Comparison of ENCODE assay signal across 13 cellular contexts in the genomic region with DNA sequence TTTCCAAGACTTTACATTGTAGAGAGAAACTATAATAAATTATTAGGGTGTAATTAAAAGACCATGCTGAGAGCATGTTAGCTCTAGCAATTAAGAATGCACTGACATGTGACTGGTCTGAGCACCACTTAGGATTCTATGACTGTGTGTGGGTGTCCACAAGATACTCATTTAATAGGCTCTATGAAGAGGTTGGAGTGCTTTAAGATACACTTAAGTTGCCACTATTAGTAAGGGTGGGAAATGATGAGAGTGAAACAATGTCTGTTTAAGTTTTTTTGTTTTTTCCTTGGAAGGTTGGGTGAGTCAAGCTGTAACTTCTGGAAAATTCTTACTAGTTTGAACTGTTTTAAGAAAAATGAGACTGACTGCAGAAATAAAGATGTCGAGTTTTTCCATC. TPM values are rescaled to one million over a fixed set of nuclear protein-coding genes. Genes with fewer than 3 reads are reported as not detected.
A peak's percentile ranks its signal among the peaks of the same experiment; 100 is the strongest.
DNase-seq lines count a peak whose midpoint lies in the region; ATAC-seq, FAIRE-seq and TF ChIP-seq lines count a peak whose summit lies in the region.
"Had no signal": no experiment of that assay in that cellular context is flagged by ENCODE, and none has a peak within 500 bp of the region (broad histone marks: within the 10 kb centered on the region; RNA-seq: fewer than 3 reads in every experiment).

No MANE protein-coding gene starts in this region.

- DNase-seq in EL (peak; percentile 31), astrocyte (ENCODE audit: low read depth) (peak; percentile 63), left ventricle myocardium superior (no peak), H7 (no peak), C1 segment of cervical spinal cord (lab: John Stamatoyannopoulos, UW) (no peak), NCI-H1930 (lab: John Stamatoyannopoulos, UW) (no peak), NCI-H69 (lab: John Stamatoyannopoulos, UW) (no peak)
- DNase-seq: activated CD8-positive, alpha-beta memory T cell treated with anti-CD3 and anti-CD28 coated beads, Interleukin-2, amount 10 ng/mL, durations not matched to agents 7 days and 5 days; activated naive CD8-positive, alpha-beta T cell treated with anti-CD3 and anti-CD28 coated beads, Interleukin-2, amount 10 ng/mL, durations not matched to agents 7 days and 5 days; BE2C; GF-D8; naive B cell had no signal

- H3K36me3 Mint-ChIP-seq in astrocyte (ENCODE audit: low read depth, unreplicated experiment), result no peaks in the 10 kb centered on the region
- H3K36me3 Mint-ChIP-seq: activated CD8-positive, alpha-beta memory T cell treated with anti-CD3 and anti-CD28 coated beads, Interleukin-2, amount 10 ng/mL, durations not matched to agents 7 days and 5 days; activated naive CD8-positive, alpha-beta T cell treated with anti-CD3 and anti-CD28 coated beads, Interleukin-2, amount 10 ng/mL, durations not matched to agents 7 days and 5 days had no signal

- no peak for FAIRE-seq in astrocyte (lab: Jason Lieb, UNC)

- H3K4me1 Mint-ChIP-seq in astrocyte (ENCODE audit: low read depth, unreplicated experiment), result peaks cover 54% of the 10 kb centered on the region
- H3K4me1 Mint-ChIP-seq: activated CD8-positive, alpha-beta memory T cell treated with anti-CD3 and anti-CD28 coated beads, Interleukin-2, amount 10 ng/mL, durations not matched to agents 7 days and 5 days; activated naive CD8-positive, alpha-beta T cell treated with anti-CD3 and anti-CD28 coated beads, Interleukin-2, amount 10 ng/mL, durations not matched to agents 7 days and 5 days; naive B cell had no signal

- H3K79me2 ChIP-seq in astrocyte (ENCODE audit: insufficient read depth, low read length), result peaks cover 32% of the 10 kb centered on the region

- no peak for TF ChIP-seq CTCF in astrocyte (IDR thresholded peaks at IDR 0.05; ENCODE audit: insufficient read depth, low read depth, low read length)

- H4K20me1 ChIP-seq in astrocyte (ENCODE audit: insufficient read depth, low read length), result no peaks in the 10 kb centered on the region

- peak overlapping the region; percentile 94 for H3K27ac ChIP-seq in astrocyte (ENCODE audit: low read depth, low read length)

- H3K27me3 ChIP-seq in astrocyte (ENCODE audit: insufficient read depth, low read length) (no peaks in the 10 kb centered on the region), skeletal muscle satellite cell (ENCODE audit: control insufficient read depth, insufficient read depth, low read length) (no peaks in the 10 kb centered on the region), H7 (ENCODE audit: control insufficient read depth, insufficient read depth, low read length) (no peaks in the 10 kb centered on the region)
- H3K27me3 ChIP-seq: BE2C had no signal

- intact Hi-C loops in left ventricle myocardium superior (cut with micrococcal nuclease), result no loop called here

- H3K4me2 ChIP-seq in astrocyte (ENCODE audit: low read length), result peak overlapping the region; percentile 83
- H3K4me2 ChIP-seq in skeletal muscle satellite cell (ENCODE audit: low read length), result peak overlapping the region; percentile 83

- H3K9me3 ChIP-seq in astrocyte (ENCODE audit: insufficient read depth, low read depth, low read length) (no peaks in the 10 kb centered on the region), skeletal muscle satellite cell (replicated peaks; ENCODE audit: low read length) (no peaks in the 10 kb centered on the region)
- H3K9me3 ChIP-seq: BE2C had no signal

- H3K4me3 ChIP-seq in astrocyte (ENCODE audit: insufficient read depth, low read depth, low read length) (no peak overlapping the region), skeletal muscle satellite cell (ENCODE audit: low read length) (no peak overlapping the region), H7 (ENCODE audit: insufficient read depth, low read depth, low read length) (no peak overlapping the region)

- H3K4me3 Mint-ChIP-seq in astrocyte (ENCODE audit: unreplicated experiment), result peak overlapping the region; percentile 21
- H3K4me3 Mint-ChIP-seq: activated CD8-positive, alpha-beta memory T cell treated with anti-CD3 and anti-CD28 coated beads, Interleukin-2, amount 10 ng/mL, durations not matched to agents 7 days and 5 days; activated naive CD8-positive, alpha-beta T cell treated with anti-CD3 and anti-CD28 coated beads, Interleukin-2, amount 10 ng/mL, durations not matched to agents 7 days and 5 days; naive B cell had no signal

- peak overlapping the region; percentile 99 for H3K27ac Mint-ChIP-seq in astrocyte (ENCODE audit: unreplicated experiment)
- H3K27ac Mint-ChIP-seq: activated CD8-positive, alpha-beta memory T cell treated with anti-CD3 and anti-CD28 coated beads, Interleukin-2, amount 10 ng/mL, durations not matched to agents 7 days and 5 days; activated naive CD8-positive, alpha-beta T cell treated with anti-CD3 and anti-CD28 coated beads, Interleukin-2, amount 10 ng/mL, durations not matched to agents 7 days and 5 days; naive B cell had no signal

- H3K27me3 Mint-ChIP-seq in astrocyte (ENCODE audit: low read depth, unreplicated experiment), result no peaks in the 10 kb centered on the region

- H2AFZ ChIP-seq in astrocyte (ENCODE audit: low read depth, low read length), result peak overlapping the region; percentile 27

- H3K4me1 ChIP-seq in astrocyte (ENCODE audit: insufficient read depth, low read length) (peaks cover 34% of the 10 kb centered on the region), skeletal muscle satellite cell (ENCODE audit: control insufficient read depth, insufficient read depth, low read length) (peaks cover 43% of the 10 kb centered on the region)
- H3K4me1 ChIP-seq: BE2C had no signal

- peak; percentile 30 for ATAC-seq in left ventricle myocardium superior
- ATAC-seq: activated CD8-positive, alpha-beta memory T cell treated with anti-CD3 and anti-CD28 coated beads, Interleukin-2, amount 10 ng/mL, durations not matched to agents 7 days and 5 days had no signal

- H3K9ac ChIP-seq in astrocyte (ENCODE audit: low read length), result peak overlapping the region; percentile 95
- H3K9ac ChIP-seq in skeletal muscle satellite cell (ENCODE audit: low read depth, low read length), result peak overlapping the region; percentile 65

- H3K36me3 ChIP-seq in astrocyte (ENCODE audit: insufficient read depth, low read length), result peaks cover 6% of the 10 kb centered on the region
- peaks cover 9% of the 10 kb centered on the region for H3K36me3 ChIP-seq in skeletal muscle satellite cell (ENCODE audit: insufficient read depth, low read length)
- no peaks in the 10 kb centered on the region for H3K36me3 ChIP-seq in H7 (replicated peaks; ENCODE audit: control insufficient read depth, insufficient read depth, low read length)
- H3K36me3 ChIP-seq: BE2C had no signal

- H3K9me3 Mint-ChIP-seq in astrocyte (ENCODE audit: unreplicated experiment), result peaks cover 1% of the 10 kb centered on the region
- H3K9me3 Mint-ChIP-seq: activated naive CD8-positive, alpha-beta T cell treated with anti-CD3 and anti-CD28 coated beads, Interleukin-2, amount 10 ng/mL, durations not matched to agents 7 days and 5 days had no signal

RNA-seq across cellular contexts. Expression of a gene that starts 1.8 kb away (rescaled TPM):
- 0.96 and 1.3 TPM in 2 replicates for total RNA-seq in astrocyte
- total RNA-seq in left ventricle myocardium superior, result 1.3 TPM
- 66.2 and 94.0 TPM in 2 replicates for total RNA-seq in skeletal muscle satellite cell (2012; rRNA removed)
- not detected in 2 replicates for total RNA-seq in H7 (2014; rRNA removed; shearing (Covaris generic))
- total RNA-seq: activated naive CD8-positive, alpha-beta T cell treated with anti-CD3 and anti-CD28 coated beads, Interleukin-2, amount 10 ng/mL, durations not matched to agents 7 days and 5 days had no signal

Comparison
In these comparisons a context has a peak if more than half of its experiments do, and no peak if none do; other contexts are left out.
1. DNase-seq: peak in EL (single experiment) and astrocyte (single experiment); none in left ventricle myocardium superior (single experiment), H7 (single experiment), C1 segment of cervical spinal cord (0 of 14), NCI-H1930 (0 of 2) and NCI-H69 (single experiment).